In the genomic region with DNA sequence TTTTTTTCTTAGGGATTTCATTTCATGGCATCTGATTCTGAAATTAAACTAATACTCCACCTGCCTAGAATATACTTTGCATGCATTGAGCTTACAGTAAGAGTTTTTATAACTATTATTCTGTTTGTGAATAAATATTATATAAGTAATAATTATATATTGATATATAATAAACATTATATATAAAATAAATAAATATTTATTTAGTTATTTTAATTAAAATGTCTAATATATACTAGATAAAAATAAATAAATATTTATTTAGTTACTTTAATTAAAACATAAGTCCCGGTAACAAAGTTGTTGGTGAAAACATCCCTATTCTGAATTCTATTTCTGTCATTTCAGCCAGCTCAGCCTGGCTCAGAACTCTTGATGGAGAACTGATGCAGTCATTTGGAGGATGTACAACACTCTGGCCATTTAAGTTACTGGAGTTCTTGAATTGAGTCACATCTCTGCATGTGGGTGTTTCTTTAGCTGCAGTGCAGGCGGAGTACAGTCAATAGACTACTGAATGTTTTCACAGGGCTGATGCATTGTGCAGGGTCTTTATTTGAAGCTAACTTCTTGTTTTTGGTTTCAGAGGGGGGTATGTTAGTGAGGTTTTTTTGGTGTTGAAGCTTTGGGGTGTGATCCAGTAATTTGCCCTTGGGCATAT, we compare ENCODE assay signal across 1 cellular context.
TF ChIP-seq lines count a peak whose summit lies in the region.

No MANE protein-coding gene starts in this region.

TF ChIP-seq in GM12878, 131 proteins besides CTCF, POLR2A, EP300 and RAD21 (continued from another document):
- TF ChIP-seq, protein P1, sequence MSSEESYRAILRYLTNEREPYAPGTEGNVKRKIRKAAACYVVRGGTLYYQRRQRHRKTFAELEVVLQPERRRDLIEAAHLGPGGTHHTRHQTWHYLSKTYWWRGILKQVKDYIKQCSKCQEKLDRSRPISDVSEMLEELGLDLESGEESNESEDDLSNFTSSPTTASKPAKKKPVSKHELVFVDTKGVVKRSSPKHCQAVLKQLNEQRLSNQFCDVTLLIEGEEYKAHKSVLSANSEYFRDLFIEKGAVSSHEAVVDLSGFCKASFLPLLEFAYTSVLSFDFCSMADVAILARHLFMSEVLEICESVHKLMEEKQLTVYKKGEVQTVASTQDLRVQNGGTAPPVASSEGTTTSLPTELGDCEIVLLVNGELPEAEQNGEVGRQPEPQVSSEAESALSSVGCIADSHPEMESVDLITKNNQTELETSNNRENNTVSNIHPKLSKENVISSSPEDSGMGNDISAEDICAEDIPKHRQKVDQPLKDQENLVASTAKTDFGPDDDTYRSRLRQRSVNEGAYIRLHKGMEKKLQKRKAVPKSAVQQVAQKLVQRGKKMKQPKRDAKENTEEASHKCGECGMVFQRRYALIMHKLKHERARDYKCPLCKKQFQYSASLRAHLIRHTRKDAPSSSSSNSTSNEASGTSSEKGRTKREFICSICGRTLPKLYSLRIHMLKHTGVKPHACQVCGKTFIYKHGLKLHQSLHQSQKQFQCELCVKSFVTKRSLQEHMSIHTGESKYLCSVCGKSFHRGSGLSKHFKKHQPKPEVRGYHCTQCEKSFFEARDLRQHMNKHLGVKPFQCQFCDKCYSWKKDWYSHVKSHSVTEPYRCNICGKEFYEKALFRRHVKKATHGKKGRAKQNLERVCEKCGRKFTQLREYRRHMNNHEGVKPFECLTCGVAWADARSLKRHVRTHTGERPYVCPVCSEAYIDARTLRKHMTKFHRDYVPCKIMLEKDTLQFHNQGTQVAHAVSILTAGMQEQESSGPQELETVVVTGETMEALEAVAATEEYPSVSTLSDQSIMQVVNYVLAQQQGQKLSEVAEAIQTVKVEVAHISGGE (CRISPR knock-in tag; IDR thresholded peaks at IDR 0.05), result no peak
- TF ChIP-seq ZNF217 (IDR thresholded peaks at IDR 0.05) (0 out of 2 replicates have a peak, but pooled peaks have one; percentile 43), CREB1 (IDR thresholded peaks at IDR 0.05; ENCODE audit: low read depth) (peak; percentile 43; the same call in 1 of the 2 replicates), NFXL1 (IDR thresholded peaks at IDR 0.05; ENCODE audit: borderline replicate concordance) (no peak), KDM1A (IDR thresholded peaks at IDR 0.05; ENCODE audit: borderline replicate concordance) (no peak), EZH2 (IDR thresholded peaks at IDR 0.05; ENCODE audit: borderline replicate concordance, control insufficient read depth, low read depth, low read length) (no peak), NRF1 (conservative IDR thresholded peaks at IDR 0.05; ENCODE audit: low read depth, low read length) (no peak), FOXK2 (IDR thresholded peaks at IDR 0.05) (no peak), ZSCAN29 (IDR thresholded peaks at IDR 0.05) (no peak)
- TF ChIP-seq, protein P2, sequence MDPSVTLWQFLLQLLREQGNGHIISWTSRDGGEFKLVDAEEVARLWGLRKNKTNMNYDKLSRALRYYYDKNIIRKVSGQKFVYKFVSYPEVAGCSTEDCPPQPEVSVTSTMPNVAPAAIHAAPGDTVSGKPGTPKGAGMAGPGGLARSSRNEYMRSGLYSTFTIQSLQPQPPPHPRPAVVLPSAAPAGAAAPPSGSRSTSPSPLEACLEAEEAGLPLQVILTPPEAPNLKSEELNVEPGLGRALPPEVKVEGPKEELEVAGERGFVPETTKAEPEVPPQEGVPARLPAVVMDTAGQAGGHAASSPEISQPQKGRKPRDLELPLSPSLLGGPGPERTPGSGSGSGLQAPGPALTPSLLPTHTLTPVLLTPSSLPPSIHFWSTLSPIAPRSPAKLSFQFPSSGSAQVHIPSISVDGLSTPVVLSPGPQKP (IDR thresholded peaks at IDR 0.05; ENCODE audit: low read depth, low read length), result no peak
